Comparison of ENCODE assay signal across 1 cellular context in the genomic region with DNA sequence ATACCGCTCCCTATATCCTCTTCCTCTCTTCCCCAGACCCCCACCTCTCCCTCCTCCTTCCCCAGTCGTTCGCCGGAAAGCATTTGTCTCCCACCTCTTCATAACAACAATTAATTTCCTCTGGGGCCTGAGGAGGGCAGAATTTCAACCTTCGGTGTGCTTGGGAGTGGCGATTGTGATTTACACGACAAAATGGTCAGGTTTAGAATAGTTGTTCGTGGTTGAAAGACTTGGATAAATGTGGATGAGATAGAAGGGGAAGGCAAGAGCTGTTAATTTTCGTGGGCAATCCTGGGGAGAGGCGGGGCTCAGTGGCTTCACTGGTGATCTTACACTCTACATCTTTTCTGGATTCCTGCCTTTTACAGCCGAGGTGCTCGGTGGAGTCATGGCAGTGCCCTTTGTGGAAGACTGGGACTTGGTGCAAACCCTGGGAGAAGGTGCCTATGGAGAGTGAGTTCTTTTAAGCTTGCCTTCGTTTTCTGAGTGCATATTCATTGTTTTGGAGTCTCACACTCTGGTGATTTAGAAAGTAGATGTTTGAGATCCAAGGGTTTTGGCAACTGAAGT.
TF ChIP-seq lines count a peak whose summit lies in the region.

No MANE protein-coding gene starts in this region.

TF ChIP-seq in K562, 482 proteins besides CTCF, POLR2A, EP300 and RAD21 (continued from another document):
- peak in 1 of 2 experiments; percentile 7 for TF ChIP-seq AFF1 (IDR thresholded peaks at IDR 0.05; ENCODE audit: low read depth in 1 of 2, partially characterized antibody in 2 of 2)
- no peak for TF ChIP-seq ZMIZ1 (IDR thresholded peaks at IDR 0.05; ENCODE audit: low read depth in 2 of 2, low read length in 2 of 2)
- no peak for TF ChIP-seq SMARCB1 (IDR thresholded peaks at IDR 0.05; ENCODE audit: insufficient read length, low read depth)
- 0 out of 2 replicates have a peak, but pooled peaks have one; percentile 9 for TF ChIP-seq ZBTB7A (IDR thresholded peaks at IDR 0.05; ENCODE audit: borderline replicate concordance, control insufficient read depth, low read depth, low read length)
- peak; percentile 51; the same call in 1 of the 2 replicates for TF ChIP-seq SPI1 (IDR thresholded peaks at IDR 0.05; ENCODE audit: borderline replicate concordance, low read depth, low read length)
- TF ChIP-seq ZNF639 (CRISPR knock-in tag; conservative IDR thresholded peaks at IDR 0.05 in 1 of 2, IDR thresholded peaks at IDR 0.05 in 1 of 2): no peak
- TF ChIP-seq, protein P1, sequence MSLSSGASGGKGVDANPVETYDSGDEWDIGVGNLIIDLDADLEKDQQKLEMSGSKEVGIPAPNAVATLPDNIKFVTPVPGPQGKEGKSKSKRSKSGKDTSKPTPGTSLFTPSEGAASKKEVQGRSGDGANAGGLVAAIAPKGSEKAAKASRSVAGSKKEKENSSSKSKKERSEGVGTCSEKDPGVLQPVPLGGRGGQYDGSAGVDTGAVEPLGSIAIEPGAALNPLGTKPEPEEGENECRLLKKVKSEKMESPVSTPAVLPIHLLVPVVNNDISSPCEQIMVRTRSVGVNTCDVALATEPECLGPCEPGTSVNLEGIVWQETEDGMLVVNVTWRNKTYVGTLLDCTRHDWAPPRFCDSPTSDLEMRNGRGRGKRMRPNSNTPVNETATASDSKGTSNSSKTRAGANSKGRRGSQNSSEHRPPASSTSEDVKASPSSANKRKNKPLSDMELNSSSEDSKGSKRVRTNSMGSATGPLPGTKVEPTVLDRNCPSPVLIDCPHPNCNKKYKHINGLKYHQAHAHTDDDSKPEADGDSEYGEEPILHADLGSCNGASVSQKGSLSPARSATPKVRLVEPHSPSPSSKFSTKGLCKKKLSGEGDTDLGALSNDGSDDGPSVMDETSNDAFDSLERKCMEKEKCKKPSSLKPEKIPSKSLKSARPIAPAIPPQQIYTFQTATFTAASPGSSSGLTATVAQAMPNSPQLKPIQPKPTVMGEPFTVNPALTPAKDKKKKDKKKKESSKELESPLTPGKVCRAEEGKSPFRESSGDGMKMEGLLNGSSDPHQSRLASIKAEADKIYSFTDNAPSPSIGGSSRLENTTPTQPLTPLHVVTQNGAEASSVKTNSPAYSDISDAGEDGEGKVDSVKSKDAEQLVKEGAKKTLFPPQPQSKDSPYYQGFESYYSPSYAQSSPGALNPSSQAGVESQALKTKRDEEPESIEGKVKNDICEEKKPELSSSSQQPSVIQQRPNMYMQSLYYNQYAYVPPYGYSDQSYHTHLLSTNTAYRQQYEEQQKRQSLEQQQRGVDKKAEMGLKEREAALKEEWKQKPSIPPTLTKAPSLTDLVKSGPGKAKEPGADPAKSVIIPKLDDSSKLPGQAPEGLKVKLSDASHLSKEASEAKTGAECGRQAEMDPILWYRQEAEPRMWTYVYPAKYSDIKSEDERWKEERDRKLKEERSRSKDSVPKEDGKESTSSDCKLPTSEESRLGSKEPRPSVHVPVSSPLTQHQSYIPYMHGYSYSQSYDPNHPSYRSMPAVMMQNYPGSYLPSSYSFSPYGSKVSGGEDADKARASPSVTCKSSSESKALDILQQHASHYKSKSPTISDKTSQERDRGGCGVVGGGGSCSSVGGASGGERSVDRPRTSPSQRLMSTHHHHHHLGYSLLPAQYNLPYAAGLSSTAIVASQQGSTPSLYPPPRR (CRISPR knock-in tag; IDR thresholded peaks at IDR 0.05; ENCODE audit: borderline replicate concordance): 0 out of 2 replicates have a peak, but pooled peaks have one; percentile 7
- no peak for TF ChIP-seq MCM5 (IDR thresholded peaks at IDR 0.05; ENCODE audit: low read depth)
- TF ChIP-seq SUPT5H (IDR thresholded peaks at IDR 0.05): no peak
- TF ChIP-seq, protein P2, sequence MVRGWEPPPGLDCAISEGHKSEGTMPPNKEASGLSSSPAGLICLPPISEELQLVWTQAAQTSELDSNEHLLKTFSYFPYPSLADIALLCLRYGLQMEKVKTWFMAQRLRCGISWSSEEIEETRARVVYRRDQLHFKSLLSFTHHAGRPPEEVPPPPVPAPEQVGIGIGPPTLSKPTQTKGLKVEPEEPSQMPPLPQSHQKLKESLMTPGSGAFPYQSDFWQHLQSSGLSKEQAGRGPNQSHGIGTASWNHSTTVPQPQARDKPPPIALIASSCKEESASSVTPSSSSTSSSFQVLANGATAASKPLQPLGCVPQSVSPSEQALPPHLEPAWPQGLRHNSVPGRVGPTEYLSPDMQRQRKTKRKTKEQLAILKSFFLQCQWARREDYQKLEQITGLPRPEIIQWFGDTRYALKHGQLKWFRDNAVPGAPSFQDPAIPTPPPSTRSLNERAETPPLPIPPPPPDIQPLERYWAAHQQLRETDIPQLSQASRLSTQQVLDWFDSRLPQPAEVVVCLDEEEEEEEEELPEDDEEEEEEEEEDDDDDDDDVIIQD (CRISPR knock-in tag; IDR thresholded peaks at IDR 0.05): no peak
- TF ChIP-seq OTX1 (CRISPR knock-in tag; IDR thresholded peaks at IDR 0.05): peak; percentile 57; the same call in 1 of the 2 replicates
